ENCODE assay signal across 8 cellular contexts in the genomic region with DNA sequence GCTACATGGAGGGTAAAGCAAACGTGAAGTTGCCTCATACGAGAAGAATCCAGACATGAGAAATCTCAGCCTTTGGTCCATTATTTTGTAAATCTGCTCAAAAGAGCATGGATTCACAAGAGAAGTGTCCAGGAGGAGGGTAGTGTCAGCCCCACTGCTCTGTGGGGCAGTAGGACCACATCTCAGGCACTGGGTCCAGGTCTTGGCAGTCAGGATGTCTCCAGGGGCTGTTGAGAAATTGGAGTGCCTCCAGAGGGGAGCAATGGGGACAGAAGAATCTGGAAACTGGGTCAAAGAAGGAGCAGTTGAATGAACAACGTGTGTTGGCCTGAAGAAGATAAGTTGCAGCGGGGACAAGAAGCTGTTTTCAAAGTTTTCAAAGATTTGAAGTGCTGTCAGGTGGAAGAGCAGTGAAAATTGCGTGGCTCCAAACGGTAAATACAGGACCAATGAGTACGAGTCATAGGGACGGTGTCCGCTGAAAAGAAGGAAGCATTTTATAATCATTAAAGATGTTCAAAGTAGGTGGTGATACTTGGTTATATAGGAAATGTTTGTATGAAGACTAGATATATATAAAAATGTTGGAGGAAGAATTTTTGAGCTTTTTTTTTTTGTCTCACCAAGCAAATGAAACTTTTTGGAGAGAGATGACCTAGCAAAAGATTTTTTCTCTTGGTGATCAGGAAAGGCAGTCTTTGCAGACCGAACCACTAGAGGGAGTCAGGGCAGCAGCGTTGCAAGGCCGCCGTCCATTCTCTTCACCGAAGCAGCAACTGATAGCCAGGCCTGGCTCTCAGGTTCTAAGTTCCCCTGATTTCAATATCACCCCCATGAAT. TPM values are rescaled to one million over a fixed set of nuclear protein-coding genes. Genes with fewer than 3 reads are reported as not detected.
DNase-seq lines count a peak whose midpoint lies in the region; ATAC-seq and TF ChIP-seq lines count a peak whose summit lies in the region.

No MANE protein-coding gene starts in this region.

- DNase-seq in GM04504 (ENCODE audit: low read depth), result peak; percentile 40
- peak; percentile 75 for DNase-seq in KBM-7
- peak; percentile 78 for DNase-seq in SK-MEL-5 (ENCODE audit: low read depth, low spot score)
- peak; percentile 50 for DNase-seq in activated naive CD4-positive, alpha-beta T cell treated with Interleukin-2 at 50 U/mL for 16 hours
- peak; percentile 85 for DNase-seq in globus pallidus (ENCODE audit: low spot score)
- DNase-seq in upper lobe of right lung, result peak; percentile 79

- TF ChIP-seq CTCF in parathyroid adenoma (IDR thresholded peaks at IDR 0.05), result peak; percentile 89
- TF ChIP-seq CTCF in upper lobe of right lung (IDR thresholded peaks at IDR 0.05), result peak; percentile 84

- ATAC-seq in upper lobe of right lung (peak; percentile 97), HG03039 (IDR thresholded peaks at IDR 0.05; ENCODE audit: unreplicated experiment) (no peak)

- peak overlapping the region; percentile 62 for H2AFZ ChIP-seq in parathyroid adenoma

- H3K4me2 ChIP-seq in parathyroid adenoma (ENCODE audit: low read length), result no peak overlapping the region

- H3K4me1 ChIP-seq in parathyroid adenoma, result no peaks in the 10 kb centered on the region
- no peaks in the 10 kb centered on the region for H3K4me1 ChIP-seq in upper lobe of right lung

- in situ Hi-C loops in KBM-7 (cut with MboI; ENCODE audit: low pct_unique_long_range_greater_than_20kb, low sequenced_read_pairs) (no loop called here), SK-MEL-5 (cut with HindIII; ENCODE audit: low pct_unique_long_range_greater_than_20kb, low sequenced_read_pairs) (no loop called here)

- no peak overlapping the region for H3K4me3 ChIP-seq in parathyroid adenoma (ENCODE audit: low read depth, low read length)
- no peak overlapping the region for H3K4me3 ChIP-seq in upper lobe of right lung

- no peak overlapping the region for H3K27ac ChIP-seq in parathyroid adenoma
- H3K27ac ChIP-seq in upper lobe of right lung, result no peak overlapping the region

- H3K9ac ChIP-seq in parathyroid adenoma, result no peak overlapping the region

- intact Hi-C loops in upper lobe of right lung (cut with DNase I), result no loop called here

- H3K79me2 ChIP-seq in parathyroid adenoma, result no peaks in the 10 kb centered on the region

- H3K27me3 ChIP-seq in parathyroid adenoma (ENCODE audit: control insufficient read depth, insufficient read depth, low read length), result no peaks in the 10 kb centered on the region
- H3K27me3 ChIP-seq in upper lobe of right lung, result no peaks in the 10 kb centered on the region

- H3K9me3 ChIP-seq in parathyroid adenoma (ENCODE audit: control insufficient read depth, low read length) (no peaks in the 10 kb centered on the region), upper lobe of right lung (no peaks in the 10 kb centered on the region)

- no peaks in the 10 kb centered on the region for H3K36me3 ChIP-seq in parathyroid adenoma (ENCODE audit: control insufficient read depth, insufficient read depth, low read length)
- H3K36me3 ChIP-seq in upper lobe of right lung, result no peaks in the 10 kb centered on the region

RNA-seq across cellular contexts. Expression of a gene that starts 57.1 kb away (rescaled TPM):
- 0.63 and 0.85 TPM in 2 replicates for total RNA-seq in SK-MEL-5 (2014; rRNA removed; shearing (Covaris generic))
- 5.8 and 7.3 TPM in 2 replicates for polyA plus RNA-seq in SK-MEL-5 (2015; cell fraction: cytosol; rRNA removed)
- polyA plus RNA-seq in SK-MEL-5 (2015; cell fraction: nucleus; rRNA removed), result 4.7 and 10.2 TPM in 2 replicates
- 14.8 TPM for total RNA-seq in upper lobe of right lung
